10 cellular contexts compared by ENCODE assay signal in genomic region chr12:3432176-3432742, GRCh38. TPM values are rescaled to one million over a fixed set of nuclear protein-coding genes. Genes with fewer than 3 reads are reported as not detected.
DNase-seq lines count a peak whose midpoint lies in the region; ATAC-seq and TF ChIP-seq lines count a peak whose summit lies in the region.
"Had no signal": no experiment of that assay in that cellular context is flagged by ENCODE, and none has a peak within 500 bp of the region (broad histone marks: within the 10 kb centered on the region; RNA-seq: fewer than 3 reads in every experiment).

No MANE protein-coding gene starts in this region.

- H3K27me3 ChIP-seq in ACC112 (ENCODE audit: insufficient read depth, low read length), result peaks cover 15% of the 10 kb centered on the region; the same call in 1 of the 2 replicates
- H3K27me3 ChIP-seq in uterus, result no peaks in the 10 kb centered on the region
- H3K27me3 ChIP-seq: breast epithelium had no signal

- no peak overlapping the region for H3K27ac ChIP-seq in ACC112 (ENCODE audit: low read depth, low read length)
- no peak overlapping the region for H3K27ac ChIP-seq in uterus
- H3K27ac ChIP-seq: breast epithelium had no signal

- TF ChIP-seq POLR2A in uterus (IDR thresholded peaks at IDR 0.05), result no peak

- peak; percentile 21; the same call in 2 of the 3 replicates for ATAC-seq in SK-N-SH treated with all-trans-retinoic acid at 6 μM for 48 hours
- no peak for ATAC-seq in HG03097 (IDR thresholded peaks at IDR 0.05; ENCODE audit: low FRiP score, unreplicated experiment)

- DNase-seq in GM12865 (ENCODE audit: low read depth), result peak; percentile 18
- DNase-seq in iris pigment epithelial cell (ENCODE audit: low read depth), result peak; percentile 7
- DNase-seq in C1 segment of cervical spinal cord (lab: John Stamatoyannopoulos, UW), result no peak
- DNase-seq in inferior parietal cortex (ENCODE audit: extremely low spot score), result no peak
- DNase-seq in uterus, result no peak
- DNase-seq: NCI-H1105 had no signal

- peak overlapping the region; percentile 52 for H3K4me3 ChIP-seq in ACC112 (ENCODE audit: low read depth, low read length)
- no peak overlapping the region for H3K4me3 ChIP-seq in GM12865 (ENCODE audit: low read depth, low read length)
- no peak overlapping the region for H3K4me3 ChIP-seq in uterus

- H3K4me1 ChIP-seq in ACC112 (ENCODE audit: control insufficient read depth, insufficient read depth, low read length, unreplicated experiment), result no peaks in the 10 kb centered on the region
- no peaks in the 10 kb centered on the region for H3K4me1 ChIP-seq in uterus
- H3K4me1 ChIP-seq: breast epithelium had no signal

- no peaks in the 10 kb centered on the region for H3K79me2 ChIP-seq in ACC112 (ENCODE audit: control insufficient read depth, insufficient read depth, low read length, unreplicated experiment)

- H2AFZ ChIP-seq in ACC112 (ENCODE audit: low read length, unreplicated experiment), result peak overlapping the region; percentile 86

- intact Hi-C loops in uterus (cut with DNase I; ENCODE audit: low total_unique reads), result no loop called here

- TF ChIP-seq CTCF in GM12865 (IDR thresholded peaks at IDR 0.05; ENCODE audit: insufficient read depth, low read depth, low read length, missing control alignments) (no peak), uterus (IDR thresholded peaks at IDR 0.05) (no peak)

- H3K36me3 ChIP-seq in ACC112 (ENCODE audit: insufficient read depth, low read length) (no peaks in the 10 kb centered on the region), uterus (no peaks in the 10 kb centered on the region)
- H3K36me3 ChIP-seq: breast epithelium had no signal

- H3K9me3 ChIP-seq in uterus, result no peaks in the 10 kb centered on the region
- H3K9me3 ChIP-seq: breast epithelium had no signal

TF ChIP-seq in SK-N-SH treated with all-trans-retinoic acid at 6 μM for 48 hours, 23 proteins besides CTCF, POLR2A, EP300 and RAD21:
- TF ChIP-seq ESRRG (CRISPR knock-in tag; IDR thresholded peaks at IDR 0.05) (no peak), GLIS3 (CRISPR knock-in tag; IDR thresholded peaks at IDR 0.05) (no peak), ZNF70 (CRISPR knock-in tag; IDR thresholded peaks at IDR 0.05) (no peak), ARNTL (CRISPR knock-in tag; IDR thresholded peaks at IDR 0.05; ENCODE audit: borderline replicate concordance, low read depth) (no peak), TOX (CRISPR knock-in tag; IDR thresholded peaks at IDR 0.05; ENCODE audit: borderline replicate concordance) (no peak), ZFP3 (CRISPR knock-in tag; IDR thresholded peaks at IDR 0.05) (no peak), PPARA (CRISPR knock-in tag; IDR thresholded peaks at IDR 0.05; ENCODE audit: borderline replicate concordance) (no peak), OSR1 (CRISPR knock-in tag; IDR thresholded peaks at IDR 0.05) (no peak), RARB (CRISPR knock-in tag; IDR thresholded peaks at IDR 0.05) (no peak), CSRNP3 (CRISPR knock-in tag; IDR thresholded peaks at IDR 0.05) (no peak), TSHZ2 (CRISPR knock-in tag; IDR thresholded peaks at IDR 0.05) (no peak), ZNF8 (CRISPR knock-in tag; IDR thresholded peaks at IDR 0.05) (no peak), ZNF565 (CRISPR knock-in tag; conservative IDR thresholded peaks at IDR 0.05; ENCODE audit: low read depth) (no peak), POU6F1 (CRISPR knock-in tag; IDR thresholded peaks at IDR 0.05; ENCODE audit: borderline replicate concordance, low read depth) (no peak), ZC3H10 (CRISPR knock-in tag; IDR thresholded peaks at IDR 0.05) (no peak), TCF4 (CRISPR knock-in tag; IDR thresholded peaks at IDR 0.05; ENCODE audit: borderline replicate concordance) (no peak), CREB5 (CRISPR knock-in tag; IDR thresholded peaks at IDR 0.05; ENCODE audit: low read depth) (no peak), ISL1 (CRISPR knock-in tag; IDR thresholded peaks at IDR 0.05) (no peak)

RNA-seq across cellular contexts. Expression of gene PRMT8, which starts 58.7 kb away (rescaled TPM):
- total RNA-seq in uterus, result not detected
- total RNA-seq: breast epithelium had no signal

Comparison
In these comparisons a context has a peak if more than half of its experiments do, and no peak if none do; other contexts are left out.
1. DNase-seq: peak in GM12865 (single experiment) and iris pigment epithelial cell (single experiment); none in C1 segment of cervical spinal cord (0 of 14), inferior parietal cortex (single experiment) and uterus (0 of 2).